Comparison of ENCODE assay signal across 28 cellular contexts in the genomic region with DNA sequence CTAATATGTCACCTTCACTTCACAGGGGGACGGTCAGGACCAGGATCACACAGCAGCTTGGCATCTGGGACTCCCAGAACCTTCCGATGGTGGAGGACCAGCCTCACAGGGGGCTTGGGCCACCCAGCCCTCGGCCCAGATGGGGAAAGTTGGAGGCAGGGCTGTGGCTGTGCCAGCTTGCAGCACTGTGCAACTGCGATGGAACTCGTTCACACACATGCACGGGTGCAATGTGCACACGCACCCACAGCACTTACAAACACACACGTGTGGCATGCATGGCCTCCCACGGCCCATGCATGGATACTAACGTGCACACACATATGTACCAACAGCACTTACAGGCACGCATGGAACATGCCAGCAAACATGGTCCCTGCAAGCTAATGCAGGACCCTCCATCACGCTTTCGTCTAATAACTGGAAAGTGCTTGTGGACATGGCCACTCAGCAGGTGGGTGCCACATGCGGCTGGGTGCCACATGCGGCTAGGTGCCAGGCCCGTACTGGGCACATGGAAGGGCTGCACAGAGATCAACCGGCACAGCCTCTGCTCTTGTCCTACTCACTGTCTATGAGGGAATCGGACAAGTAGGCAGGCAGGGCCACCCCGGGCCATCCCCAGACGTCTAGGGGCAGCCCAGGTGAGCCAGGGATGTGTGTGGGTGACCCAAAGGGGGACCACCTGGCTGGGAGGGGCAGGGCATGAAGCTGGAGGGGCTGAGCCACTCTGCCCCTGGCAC.
"Had no signal": no experiment of that assay in that cellular context is flagged by ENCODE, and none has a peak within 500 bp of the region (broad histone marks: within the 10 kb centered on the region; RNA-seq: fewer than 3 reads in every experiment).

No MANE protein-coding gene starts in this region.

- H3K36me3 ChIP-seq: ascending aorta, MG63 had no signal

- H3K4me3 ChIP-seq: ascending aorta, body of pancreas, MG63 had no signal

- H3K9me3 Mint-ChIP-seq: activated CD4-positive, alpha-beta T cell treated with anti-CD3 and anti-CD28 coated beads, Interleukin-2, amount 10 ng/mL, durations not matched to agents 24 days and 14 days; activated naive CD4-positive, alpha-beta T cell treated with anti-CD3 and anti-CD28 coated beads, Interleukin-2, amount 50 U/mL, for 72 hours; activated naive CD8-positive, alpha-beta T cell treated with anti-CD3 and anti-CD28 coated beads, Interleukin-2, amount 50 U/mL, for 24 hours; activated T-cell treated with anti-CD3 and anti-CD28 coated beads, Interleukin-2, amount 50 U/mL, for 4 hours; central memory CD8-positive, alpha-beta T cell; T-helper 1 cell treated with Interleukin-12 subunit alpha and Interleukin-12 subunit beta and Interleukin-4 antibody, amounts not matched to agents 30 μg/mL and 1 μg/mL, for 36 hours; WTC11 had no signal

- H3K27ac Mint-ChIP-seq: activated CD4-positive, alpha-beta T cell treated with anti-CD3 and anti-CD28 coated beads, Interleukin-2, amount 10 ng/mL, durations not matched to agents 24 days and 14 days; activated naive CD4-positive, alpha-beta T cell treated with anti-CD3 and anti-CD28 coated beads, Interleukin-2, amount 50 U/mL, for 72 hours; activated naive CD8-positive, alpha-beta T cell treated with anti-CD3 and anti-CD28 coated beads, Interleukin-2, amount 50 U/mL, for 24 hours; T-helper 1 cell treated with Interleukin-12 subunit alpha and Interleukin-12 subunit beta and Interleukin-4 antibody, amounts not matched to agents 30 μg/mL and 1 μg/mL, for 36 hours; WTC11 had no signal

- DNase-seq: activated CD4-positive, alpha-beta T cell treated with anti-CD3 and anti-CD28 coated beads for 1 hour; activated CD4-positive, alpha-beta T cell treated with anti-CD3 and anti-CD28 coated beads, Interleukin-2, amount 10 ng/mL, durations not matched to agents 24 days and 14 days; activated CD4-positive, alpha-beta T cell treated with anti-CD3 and anti-CD28 coated beads, Interleukin-2, amount 50 U/mL, for 48 hours; activated effector memory CD4-positive, alpha-beta T cell treated with anti-CD3 and anti-CD28 coated beads, Interleukin-2, amount 50 U/mL, for 16 hours; activated naive CD4-positive, alpha-beta T cell treated with Interleukin-2 at 50 U/mL for 16 hours; activated naive CD8-positive, alpha-beta T cell treated with anti-CD3 and anti-CD28 coated beads, Interleukin-2, amount 50 U/mL, for 24 hours; activated T-cell treated with anti-CD3 and anti-CD28 coated beads, Interleukin-2, amount 50 U/mL, for 4 hours; amniotic stem cell; body of pancreas; MG63; MV-4-11; NCI-H1092 treated with DMSO at 0.1 percent for 48 hours; NCI-H1417 treated with DMSO at 0.1 percent for 48 hours; NCI-H1694; NCI-H2029; NCI-H2107; NCI-H510A; NCI-H526 treated with DMSO at 0.1 percent for 48 hours; NK-92 treated with Interleukin-12 subunit alpha and Interleukin-12 subunit beta, amount 100 ng/mL, for 24 hours; OCI-M1; RPMI8226; SHP77 had no signal

- H3K4me1 Mint-ChIP-seq: activated CD4-positive, alpha-beta T cell treated with anti-CD3 and anti-CD28 coated beads, Interleukin-2, amount 10 ng/mL, durations not matched to agents 24 days and 14 days; activated naive CD8-positive, alpha-beta T cell treated with anti-CD3 and anti-CD28 coated beads, Interleukin-2, amount 50 U/mL, for 24 hours; central memory CD8-positive, alpha-beta T cell had no signal

- H3K36me3 Mint-ChIP-seq: activated naive CD4-positive, alpha-beta T cell treated with anti-CD3 and anti-CD28 coated beads, Interleukin-2, amount 50 U/mL, for 72 hours; WTC11 had no signal

- H3K27me3 ChIP-seq: ascending aorta, body of pancreas, MG63 had no signal

- H3K27ac ChIP-seq: ascending aorta had no signal

- ATAC-seq: activated naive CD4-positive, alpha-beta T cell treated with anti-CD3 and anti-CD28 coated beads, Interleukin-2, amount 50 U/mL, for 72 hours; activated naive CD8-positive, alpha-beta T cell treated with anti-CD3 and anti-CD28 coated beads, Interleukin-2, amount 50 U/mL, for 24 hours; activated T-cell treated with anti-CD3 and anti-CD28 coated beads, Interleukin-2, amount 50 U/mL, for 4 hours; body of pancreas; Panc1 had no signal

- H3K27me3 Mint-ChIP-seq: activated CD4-positive, alpha-beta T cell treated with anti-CD3 and anti-CD28 coated beads, Interleukin-2, amount 10 ng/mL, durations not matched to agents 24 days and 14 days had no signal

- H3K4me3 Mint-ChIP-seq: activated CD4-positive, alpha-beta T cell treated with anti-CD3 and anti-CD28 coated beads, Interleukin-2, amount 10 ng/mL, durations not matched to agents 24 days and 14 days; activated naive CD8-positive, alpha-beta T cell treated with anti-CD3 and anti-CD28 coated beads, Interleukin-2, amount 50 U/mL, for 24 hours; activated T-cell treated with anti-CD3 and anti-CD28 coated beads, Interleukin-2, amount 50 U/mL, for 4 hours; central memory CD8-positive, alpha-beta T cell; T-helper 1 cell treated with Interleukin-12 subunit alpha and Interleukin-12 subunit beta and Interleukin-4 antibody, amounts not matched to agents 30 μg/mL and 1 μg/mL, for 36 hours; WTC11 had no signal

- H3K9me3 ChIP-seq: ascending aorta, body of pancreas, MG63 had no signal
